7 cellular contexts compared by ENCODE assay signal in the genomic region with DNA sequence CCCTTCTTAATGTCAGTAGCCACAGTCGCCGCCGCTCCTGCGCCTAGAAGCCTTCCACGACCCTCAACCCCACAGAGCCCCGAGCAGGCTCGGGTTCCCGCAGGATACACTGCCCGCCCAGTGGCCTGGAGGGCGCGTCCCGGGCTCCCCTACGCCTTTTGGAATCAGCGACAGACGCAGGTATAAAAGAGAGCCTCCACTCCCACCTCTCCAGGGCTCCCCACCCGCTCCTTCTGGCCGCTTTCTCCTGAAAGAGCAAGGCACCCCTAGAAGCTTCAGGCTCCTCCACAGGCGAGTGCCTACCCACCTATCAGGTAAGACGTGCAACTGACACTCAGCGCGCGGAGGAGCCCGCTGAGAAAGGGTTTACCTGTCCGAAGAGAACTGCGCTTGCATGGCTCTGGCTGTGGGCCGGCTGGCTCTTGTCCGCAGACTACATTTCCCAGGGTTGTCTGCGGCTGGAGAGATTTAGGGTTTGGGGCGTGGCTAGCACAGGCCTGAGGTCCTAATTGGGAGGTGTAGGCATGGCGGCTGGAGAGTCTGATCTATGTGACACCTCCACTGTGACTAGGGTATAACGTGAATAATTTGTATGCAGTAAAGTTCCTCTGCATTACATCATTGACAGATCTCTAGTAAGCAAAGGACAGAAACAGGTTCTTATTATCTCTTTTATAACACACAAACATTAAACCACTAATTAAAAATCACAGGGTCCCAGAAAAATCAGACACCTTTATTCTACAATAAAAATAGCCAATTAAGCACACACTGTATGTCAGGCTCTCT. TPM values are rescaled to one million over a fixed set of nuclear protein-coding genes. Genes with fewer than 3 reads are reported as not detected.
DNase-seq lines count a peak whose midpoint lies in the region; ATAC-seq, FAIRE-seq and TF ChIP-seq lines count a peak whose summit lies in the region.

No MANE protein-coding gene starts in this region.

- intact Hi-C loops in colonic mucosa (cut with DNase I): no loop called here

- H3K36me3 ChIP-seq in colonic mucosa (no peaks in the 10 kb centered on the region), keratinocyte (ENCODE audit: control insufficient read depth in 2 of 2, extremely low read depth in 1 of 2, insufficient read depth in 2 of 2, low read length in 2 of 2) (no peaks in the 10 kb centered on the region)

- H3K79me2 ChIP-seq in keratinocyte (ENCODE audit: control insufficient read depth, insufficient read depth, low read length): no peaks in the 10 kb centered on the region

- H3K4me1 ChIP-seq in colonic mucosa (no peaks in the 10 kb centered on the region), keratinocyte (ENCODE audit: control insufficient read depth, extremely low read depth, insufficient read depth, low read length) (peaks cover 10% of the 10 kb centered on the region)

- peak overlapping the region; percentile 71 to 83 for H3K9ac ChIP-seq in colonic mucosa (ENCODE audit: low read depth in 2 of 2, low read length in 2 of 2)
- H3K9ac ChIP-seq in keratinocyte (ENCODE audit: control insufficient read depth, extremely low read depth, insufficient read depth, low read length): peak overlapping the region; percentile 77

- no peak for TF ChIP-seq CTCF in colonic mucosa (IDR thresholded peaks at IDR 0.05)
- TF ChIP-seq CTCF in keratinocyte (optimal IDR thresholded peaks at IDR 0.05 in 1 of 3, IDR thresholded peaks at IDR 0.05 in 1 of 3, conservative IDR thresholded peaks at IDR 0.05 in 1 of 3; ENCODE audit: extremely low read depth in 1 of 3, insufficient read depth in 2 of 3, low read length in 3 of 3): no peak

- peak overlapping the region; percentile 74 for H3K4me2 ChIP-seq in keratinocyte (ENCODE audit: control insufficient read depth, extremely low read depth, insufficient read depth, low read depth, low read length)

- H3K9me1 ChIP-seq in keratinocyte (ENCODE audit: control insufficient read depth, extremely low read depth, insufficient read depth, low read length): no peaks in the 10 kb centered on the region

- H2AFZ ChIP-seq in keratinocyte (ENCODE audit: control insufficient read depth, low read length): peak overlapping the region; percentile 97

- peak; percentile 84 for FAIRE-seq in keratinocyte (lab: Jason Lieb, UNC)

- H3K9me3 ChIP-seq in colonic mucosa (no peaks in the 10 kb centered on the region), keratinocyte (ENCODE audit: control insufficient read depth, low read depth, low read length) (no peaks in the 10 kb centered on the region)

- H4K20me1 ChIP-seq in keratinocyte (ENCODE audit: control insufficient read depth, extremely low read depth, insufficient read depth, low read length): no peaks in the 10 kb centered on the region

- dilution Hi-C loops in keratinocyte (cut with MboI; ENCODE audit: extremely low pct_ligation_motif_present, low sequenced_read_pairs): no loop called here

- H3K4me3 ChIP-seq in colonic mucosa (peak overlapping the region; percentile 80), keratinocyte (ENCODE audit: control insufficient read depth in 2 of 3, extremely low read depth in 1 of 3, insufficient read depth in 2 of 3, low read depth in 1 of 3, low read length in 3 of 3) (peak overlapping the region; percentile 46 to 94 (median 75))

- no peaks in the 10 kb centered on the region for H3K27me3 ChIP-seq in colonic mucosa
- no peaks in the 10 kb centered on the region for H3K27me3 ChIP-seq in keratinocyte (ENCODE audit: control insufficient read depth, extremely low read depth, insufficient read depth, low read length)

- peak; percentile 68 for ATAC-seq in GM21360 (IDR thresholded peaks at IDR 0.05; ENCODE audit: unreplicated experiment)

- DNase-seq in NCI-H1417 treated with DMSO at 0.1 percent for 48 hours (lab: John Stamatoyannopoulos, UW): peak; percentile 2
- DNase-seq in activated CD4-positive, alpha-beta T cell treated with anti-CD3 and anti-CD28 coated beads for 4 hours: peak; percentile 71
- DNase-seq in colonic mucosa: peak; percentile 86
- peak; percentile 23 for DNase-seq in keratinocyte (ENCODE audit: low read depth, low spot score)
- DNase-seq in stimulated activated CD4-positive, alpha-beta T cell treated with anti-CD3 and anti-CD28 coated beads, Interleukin-12 subunit alpha, Interleukin-12 subunit beta, amount 100 ng/mL, for 4 hours: peak; percentile 60
- DNase-seq in Kasumi-1 (lab: John Stamatoyannopoulos, UW): no peak

- H3K27ac ChIP-seq in colonic mucosa: peak overlapping the region; percentile 53
- peak overlapping the region; percentile 42 for H3K27ac ChIP-seq in keratinocyte (ENCODE audit: control insufficient read depth, insufficient read depth, low read length)

RNA-seq across cellular contexts. Expression of a gene that starts 13.5 kb away (rescaled TPM):
- total RNA-seq in colonic mucosa: 1 to 10 TPM in 1 of 2 donors, under 1 TPM in 1; 0.96 to 1.9 TPM
- 3.0 to 4.5 TPM (median 3.7 TPM) in 3 replicates for polyA plus RNA-seq in keratinocyte
- 0.27 TPM for polyA plus RNA-seq in keratinocyte (2011; ENCODE audit: low read depth)
- polyA plus RNA-seq in keratinocyte (2011; cell fraction: cytosol; rRNA removed): 2.7 and 5.7 TPM in 2 replicates
- polyA plus RNA-seq in keratinocyte (2011; cell fraction: nucleus; rRNA removed): 5.0 and 5.6 TPM in 2 replicates
- polyA plus RNA-seq in keratinocyte (2012; ENCODE audit: low replicate concordance): 0.99 and 3.0 TPM in 2 replicates
- 0.66 to 2.5 TPM (median 1.5 TPM) in 3 replicates for polyA minus RNA-seq in keratinocyte
- 2.5 TPM for polyA minus RNA-seq in keratinocyte (2011; cell fraction: cytosol; rRNA and poly(A)+ RNA removed)
- 1.7 and 3.9 TPM in 2 replicates for polyA minus RNA-seq in keratinocyte (2011; cell fraction: nucleus; rRNA and poly(A)+ RNA removed)

Comparison
In these comparisons a context has a peak if more than half of its experiments do, and no peak if none do; other contexts are left out.
1. DNase-seq: peak in NCI-H1417 treated with DMSO at 0.1 percent for 48 hours (single experiment), activated CD4-positive, alpha-beta T cell treated with anti-CD3 and anti-CD28 coated beads for 4 hours (2 of 2), colonic mucosa (single experiment), keratinocyte (single experiment) and stimulated activated CD4-positive, alpha-beta T cell treated with anti-CD3 and anti-CD28 coated beads, Interleukin-12 subunit alpha, Interleukin-12 subunit beta, amount 100 ng/mL, for 4 hours (single experiment); none in Kasumi-1 (0 of 2).